ENCODE assay signal across 8 cellular contexts in the genomic region with DNA sequence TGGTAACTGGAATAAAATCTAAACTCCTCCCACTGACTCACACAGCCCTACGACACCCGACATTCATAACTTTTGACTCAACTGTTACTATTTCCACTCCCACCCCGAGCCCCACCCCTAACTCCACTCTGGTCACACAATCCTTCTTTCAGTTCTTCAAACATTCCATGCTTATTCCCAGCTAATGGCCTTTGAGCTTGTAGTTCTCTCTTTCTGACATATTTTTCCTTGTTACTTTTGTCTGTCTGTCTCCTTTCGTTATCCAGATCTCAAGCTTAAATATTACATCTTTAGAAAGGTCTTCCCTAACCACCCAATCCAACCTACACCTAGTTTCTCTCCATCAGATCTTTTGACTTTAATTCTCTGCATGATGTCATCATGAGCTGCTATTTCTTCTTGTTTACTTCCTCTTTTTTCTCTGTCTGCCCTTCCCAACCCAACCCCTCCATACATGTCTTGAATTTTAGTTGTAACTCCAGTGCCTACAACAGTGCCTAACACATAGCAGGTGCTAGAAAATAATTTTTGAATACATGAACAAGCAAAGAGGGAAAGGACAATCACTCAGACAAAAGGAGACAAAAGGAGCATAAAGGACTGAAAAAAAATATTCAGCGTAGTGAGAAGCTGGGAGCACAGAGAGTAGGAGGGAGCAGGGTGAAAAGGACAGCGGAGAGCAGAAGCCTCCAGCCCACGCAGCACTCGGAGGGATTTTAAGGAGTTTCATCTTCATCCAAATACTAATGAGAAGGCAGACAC.
DNase-seq lines count a peak whose midpoint lies in the region; ATAC-seq and TF ChIP-seq lines count a peak whose summit lies in the region.

No MANE protein-coding gene starts in this region.

- H3K27ac ChIP-seq in duodenal mucosa (ENCODE audit: low read depth, low read length) (peak overlapping the region; percentile 66), neutrophil (peak overlapping the region; percentile 60)

- peak overlapping the region; percentile 23 to 35 for H3K9ac ChIP-seq in duodenal mucosa (ENCODE audit: low read depth in 1 of 2, low read length in 2 of 2)

- H3K4me3 ChIP-seq in duodenal mucosa (ENCODE audit: low read depth in 1 of 2, low read length in 2 of 2) (peak overlapping the region; percentile 64 to 65), neutrophil (ENCODE audit: low read depth in 1 of 2, low read length in 1 of 2) (peak overlapping the region; percentile 16 to 24)

- DNase-seq in activated naive CD4-positive, alpha-beta T cell treated with anti-CD3 and anti-CD28 coated beads, Interleukin-2, amount 50 U/mL, for 72 hours (ENCODE audit: low spot score in 2 of 2), result no peak
- DNase-seq in activated naive CD4-positive, alpha-beta T cell treated with anti-CD3 and anti-CD28 coated beads, Interleukin-2, amount 10 ng/mL, durations not matched to agents 7 days and 5 days, result no peak
- DNase-seq in NOMO-1 (lab: John Stamatoyannopoulos, UW; ENCODE audit: unreplicated experiment in 2 of 2) (peak; percentile 60 to 72), mesenteric fat pad (ENCODE audit: low spot score) (no peak), GF-D8 (lab: John Stamatoyannopoulos, UW) (no peak)

- H3K4me3 Mint-ChIP-seq in activated naive CD4-positive, alpha-beta T cell treated with anti-CD3 and anti-CD28 coated beads, Interleukin-2, amount 10 ng/mL, durations not matched to agents 7 days and 5 days, result no peak overlapping the region

- H3K4me1 Mint-ChIP-seq in activated naive CD4-positive, alpha-beta T cell treated with anti-CD3 and anti-CD28 coated beads, Interleukin-2, amount 10 ng/mL, durations not matched to agents 7 days and 5 days, result peaks cover 3% of the 10 kb centered on the region

- no peak for TF ChIP-seq CTCF in neutrophil (IDR thresholded peaks at IDR 0.05)

- H3K27ac Mint-ChIP-seq in activated naive CD4-positive, alpha-beta T cell treated with anti-CD3 and anti-CD28 coated beads, Interleukin-2, amount 50 U/mL, for 72 hours, result no peak overlapping the region
- no peak overlapping the region for H3K27ac Mint-ChIP-seq in activated naive CD4-positive, alpha-beta T cell treated with anti-CD3 and anti-CD28 coated beads, Interleukin-2, amount 10 ng/mL, durations not matched to agents 7 days and 5 days

- H3K27me3 Mint-ChIP-seq in activated naive CD4-positive, alpha-beta T cell treated with anti-CD3 and anti-CD28 coated beads, Interleukin-2, amount 10 ng/mL, durations not matched to agents 7 days and 5 days, result no peaks in the 10 kb centered on the region

- H3K9me3 ChIP-seq in duodenal mucosa (ENCODE audit: control insufficient read depth in 1 of 2, low read length in 2 of 2), result no peaks in the 10 kb centered on the region
- H3K9me3 ChIP-seq in neutrophil, result no peaks in the 10 kb centered on the region

- H3K36me3 Mint-ChIP-seq in activated naive CD4-positive, alpha-beta T cell treated with anti-CD3 and anti-CD28 coated beads, Interleukin-2, amount 50 U/mL, for 72 hours, result no peaks in the 10 kb centered on the region
- no peaks in the 10 kb centered on the region for H3K36me3 Mint-ChIP-seq in activated naive CD4-positive, alpha-beta T cell treated with anti-CD3 and anti-CD28 coated beads, Interleukin-2, amount 10 ng/mL, durations not matched to agents 7 days and 5 days

- no peaks in the 10 kb centered on the region for H3K36me3 ChIP-seq in duodenal mucosa (ENCODE audit: control insufficient read depth in 1 of 2, insufficient read depth in 2 of 2, low read length in 2 of 2)
- no peaks in the 10 kb centered on the region for H3K36me3 ChIP-seq in neutrophil

- H3K27me3 ChIP-seq in duodenal mucosa (ENCODE audit: control insufficient read depth in 1 of 2, insufficient read depth in 2 of 2, low read length in 2 of 2) (no peaks in the 10 kb centered on the region), neutrophil (no peaks in the 10 kb centered on the region)

- CTCF ChIA-PET in activated naive CD4-positive, alpha-beta T cell treated with anti-CD3 and anti-CD28 coated beads, Interleukin-2, amount 10 ng/mL, durations not matched to agents 7 days and 5 days (lab: Charles Lee), result interaction anchor here (1.3 kb wide), 2 partner anchors 26 to 28 kb away, joined by 4 to 6 read pairs; no protein-coding TSS in a partner anchor

- no peaks in the 10 kb centered on the region for H3K9me3 Mint-ChIP-seq in activated naive CD4-positive, alpha-beta T cell treated with anti-CD3 and anti-CD28 coated beads, Interleukin-2, amount 50 U/mL, for 72 hours
- no peaks in the 10 kb centered on the region for H3K9me3 Mint-ChIP-seq in activated naive CD4-positive, alpha-beta T cell treated with anti-CD3 and anti-CD28 coated beads, Interleukin-2, amount 10 ng/mL, durations not matched to agents 7 days and 5 days

- H3K4me1 ChIP-seq in duodenal mucosa (ENCODE audit: control insufficient read depth in 1 of 2, insufficient read depth in 2 of 2, low read length in 2 of 2) (peaks cover 7 to 9% of the 10 kb centered on the region in 2 donors), neutrophil (ENCODE audit: control insufficient read depth in 1 of 2, insufficient read depth in 1 of 2, low read depth in 1 of 2, low read length in 1 of 2) (peaks cover 8 to 14% of the 10 kb centered on the region in 2 experiments)

- peak; percentile 6 to 10 for ATAC-seq in activated naive CD4-positive, alpha-beta T cell treated with anti-CD3 and anti-CD28 coated beads, Interleukin-2, amount 50 U/mL, for 72 hours
- ATAC-seq in activated CD4-positive, CD25-positive, alpha-beta regulatory T cell treated with anti-CD3 and anti-CD28 coated beads, Interleukin-2, amount 50 U/mL, for 24 hours, result no peak

Comparison
In these comparisons a context has a peak if more than half of its experiments do, and no peak if none do; other contexts are left out.
1. ATAC-seq: peak in activated naive CD4-positive, alpha-beta T cell treated with anti-CD3 and anti-CD28 coated beads, Interleukin-2, amount 50 U/mL, for 72 hours (2 of 2); none in activated CD4-positive, CD25-positive, alpha-beta regulatory T cell treated with anti-CD3 and anti-CD28 coated beads, Interleukin-2, amount 50 U/mL, for 24 hours (0 of 2).
2. DNase-seq: peak in NOMO-1 (2 of 2); none in activated naive CD4-positive, alpha-beta T cell treated with anti-CD3 and anti-CD28 coated beads, Interleukin-2, amount 50 U/mL, for 72 hours (0 of 2), activated naive CD4-positive, alpha-beta T cell treated with anti-CD3 and anti-CD28 coated beads, Interleukin-2, amount 10 ng/mL, durations not matched to agents 7 days and 5 days (single experiment), mesenteric fat pad (single experiment) and GF-D8 (single experiment).